Comparison of ENCODE assay signal across 8 cellular contexts in the genomic region with DNA sequence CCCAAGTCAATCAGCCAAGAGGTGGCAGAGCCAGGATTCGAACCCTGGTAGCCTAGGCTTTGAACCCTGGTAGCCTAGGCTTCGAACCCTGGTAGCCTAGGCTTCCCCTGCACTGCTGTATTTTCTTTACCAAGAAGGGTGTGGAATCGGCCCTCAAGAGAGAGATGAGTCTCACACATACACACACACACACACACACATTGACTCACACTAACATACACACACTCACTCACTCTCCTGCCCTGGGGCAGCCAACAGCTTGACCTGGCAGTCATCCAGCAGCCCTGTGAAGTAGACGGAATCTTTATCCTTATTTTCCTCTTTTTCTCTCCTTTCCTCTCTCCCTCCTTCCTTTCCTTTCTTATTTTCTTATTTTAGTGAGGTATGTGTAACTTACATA. TPM values are rescaled to one million over a fixed set of nuclear protein-coding genes. Genes with fewer than 3 reads are reported as not detected.
DNase-seq lines count a peak whose midpoint lies in the region; ATAC-seq and TF ChIP-seq lines count a peak whose summit lies in the region.

No MANE protein-coding gene starts in this region.

- no peak overlapping the region for H3K4me3 Mint-ChIP-seq in GM23338

- peak overlapping the region; percentile 82 for H3K27ac ChIP-seq in C4-2B
- H3K27ac ChIP-seq in PC-9 = peak overlapping the region; percentile 99
- H3K27ac ChIP-seq in parathyroid adenoma = peak overlapping the region; percentile 89
- H3K27ac ChIP-seq in GM23338 (ENCODE audit: low read depth) = no peak overlapping the region

- no peaks in the 10 kb centered on the region for H3K27me3 ChIP-seq in PC-9 (ENCODE audit: insufficient read depth, low read depth)
- H3K27me3 ChIP-seq in parathyroid adenoma (ENCODE audit: control insufficient read depth, insufficient read depth, low read length) = no peaks in the 10 kb centered on the region
- H3K27me3 ChIP-seq in GM23338 (ENCODE audit: insufficient read depth) = no peaks in the 10 kb centered on the region

- H3K4me2 ChIP-seq in PC-9 = peak overlapping the region; percentile 74
- H3K4me2 ChIP-seq in parathyroid adenoma (ENCODE audit: low read length) = no peak overlapping the region
- H3K4me2 ChIP-seq in GM23338 = no peak overlapping the region

- H3K9me2 ChIP-seq in PC-9 (ENCODE audit: insufficient read depth) = no peaks in the 10 kb centered on the region
- H3K9me2 ChIP-seq in GM23338 (ENCODE audit: insufficient read depth) = no peaks in the 10 kb centered on the region

- DNase-seq in PC-9 (peak; percentile 72 to 80), fibroblast of gingiva (ENCODE audit: low read depth) (peak; percentile 89), GM23338 (ENCODE audit: low spot score) (no peak)

- ATAC-seq in GM23338 (no peak), HG02973 (IDR thresholded peaks at IDR 0.05; ENCODE audit: unreplicated experiment) (no peak), HG03442 (IDR thresholded peaks at IDR 0.05; ENCODE audit: unreplicated experiment) (no peak), GM18519 (IDR thresholded peaks at IDR 0.05; ENCODE audit: low FRiP score, unreplicated experiment) (no peak)

- H3K4me1 Mint-ChIP-seq in GM23338 = peaks cover 30% of the 10 kb centered on the region

- H3K4me3 ChIP-seq in PC-9 (peak overlapping the region; percentile 27; the same call in 1 of the 2 replicates), parathyroid adenoma (ENCODE audit: low read depth, low read length) (no peak overlapping the region), GM23338 (no peak overlapping the region)

- POLR2A ChIA-PET in PC-9 (lab: Charles Lee; ENCODE audit: unreplicated experiment) = interaction anchor here (0.6 to 1.4 kb wide), 2 partner anchors 139 to 177 kb away, joined by 3 to 9 read pairs; no protein-coding TSS in a partner anchor

- H3K36me3 ChIP-seq in PC-9 (ENCODE audit: low read depth) (no peaks in the 10 kb centered on the region), parathyroid adenoma (ENCODE audit: control insufficient read depth, insufficient read depth, low read length) (no peaks in the 10 kb centered on the region), GM23338 (ENCODE audit: insufficient read depth) (no peaks in the 10 kb centered on the region; the same call in 1 of the 2 replicates)

- H3K9me3 Mint-ChIP-seq in GM23338 = no peaks in the 10 kb centered on the region

- TF ChIP-seq CTCF in C4-2B (conservative IDR thresholded peaks at IDR 0.05) (no peak), PC-9 (conservative IDR thresholded peaks at IDR 0.05) (no peak), parathyroid adenoma (IDR thresholded peaks at IDR 0.05) (no peak), GM23338 (conservative IDR thresholded peaks at IDR 0.05; ENCODE audit: low read depth in 2 of 2) (no peak)

- H3K4me1 ChIP-seq in PC-9 (replicated peaks; ENCODE audit: insufficient read depth) (peaks cover 51% of the 10 kb centered on the region), parathyroid adenoma (peaks cover 18% of the 10 kb centered on the region), GM23338 (ENCODE audit: insufficient read depth) (peaks cover 8% of the 10 kb centered on the region; the same call in 1 of the 2 replicates)

- H3K9me3 ChIP-seq in PC-9 (ENCODE audit: insufficient read depth, low read depth) (no peaks in the 10 kb centered on the region), parathyroid adenoma (ENCODE audit: control insufficient read depth, low read length) (no peaks in the 10 kb centered on the region)

- H3K9ac ChIP-seq in parathyroid adenoma = no peak overlapping the region

- H3K79me2 ChIP-seq in PC-9 (ENCODE audit: low read depth) (peaks cover 8% of the 10 kb centered on the region; the same call in 1 of the 2 replicates), parathyroid adenoma (peaks cover 5% of the 10 kb centered on the region), GM23338 (replicated peaks; ENCODE audit: insufficient read depth) (no peaks in the 10 kb centered on the region)

- H3K36me3 Mint-ChIP-seq in GM23338 (ENCODE audit: low read depth) = peaks cover 27% of the 10 kb centered on the region

- intact Hi-C loops in PC-9 (cut with micrococcal nuclease; ENCODE audit: unreplicated experiment) = loop anchor here (1.0 to 2.0 kb wide), 8 partner anchors 28 to 170 kb away; a partner anchor contains a TSS

- no TSS peak for BruUV-seq in PC-9 (replicated peaks; lab: Mats Ljungman, UMichigan)

- H4K20me1 ChIP-seq in PC-9 (ENCODE audit: insufficient read depth) (no peaks in the 10 kb centered on the region), GM23338 (replicated peaks; ENCODE audit: insufficient read depth) (peaks cover 3% of the 10 kb centered on the region; the same call in 1 of the 2 replicates)

- H3F3A ChIP-seq in PC-9 (ENCODE audit: insufficient read depth, low read depth) (peaks cover 55% of the 10 kb centered on the region), GM23338 (replicated peaks; ENCODE audit: low read depth) (0 out of 2 replicates have a peak, but pooled peaks cover 4% of the 10 kb centered on the region)

- H3K27ac Mint-ChIP-seq in GM23338 = no peak overlapping the region

- CTCF ChIA-PET in PC-9 (lab: Charles Lee) = interaction anchor here (1.8 kb wide), 1 partner anchor 189 kb away, joined by 10 read pairs; no protein-coding TSS in a partner anchor

- H3K27me3 Mint-ChIP-seq in GM23338 (ENCODE audit: insufficient read depth, low read depth, poor library complexity) = peaks cover 5% of the 10 kb centered on the region

- H2AFZ ChIP-seq in PC-9 (no peak overlapping the region), parathyroid adenoma (no peak overlapping the region), GM23338 (no peak overlapping the region)

TF ChIP-seq in GM23338, 12 proteins besides CTCF, POLR2A, EP300 and RAD21 (continues in another document):
- TF ChIP-seq EZH2phosphoT487 (IDR thresholded peaks at IDR 0.05; ENCODE audit: unreplicated experiment) = no peak
- TF ChIP-seq EZH2 (IDR thresholded peaks at IDR 0.05; ENCODE audit: low read depth, unreplicated experiment) = no peak
- TF ChIP-seq, protein P1, sequence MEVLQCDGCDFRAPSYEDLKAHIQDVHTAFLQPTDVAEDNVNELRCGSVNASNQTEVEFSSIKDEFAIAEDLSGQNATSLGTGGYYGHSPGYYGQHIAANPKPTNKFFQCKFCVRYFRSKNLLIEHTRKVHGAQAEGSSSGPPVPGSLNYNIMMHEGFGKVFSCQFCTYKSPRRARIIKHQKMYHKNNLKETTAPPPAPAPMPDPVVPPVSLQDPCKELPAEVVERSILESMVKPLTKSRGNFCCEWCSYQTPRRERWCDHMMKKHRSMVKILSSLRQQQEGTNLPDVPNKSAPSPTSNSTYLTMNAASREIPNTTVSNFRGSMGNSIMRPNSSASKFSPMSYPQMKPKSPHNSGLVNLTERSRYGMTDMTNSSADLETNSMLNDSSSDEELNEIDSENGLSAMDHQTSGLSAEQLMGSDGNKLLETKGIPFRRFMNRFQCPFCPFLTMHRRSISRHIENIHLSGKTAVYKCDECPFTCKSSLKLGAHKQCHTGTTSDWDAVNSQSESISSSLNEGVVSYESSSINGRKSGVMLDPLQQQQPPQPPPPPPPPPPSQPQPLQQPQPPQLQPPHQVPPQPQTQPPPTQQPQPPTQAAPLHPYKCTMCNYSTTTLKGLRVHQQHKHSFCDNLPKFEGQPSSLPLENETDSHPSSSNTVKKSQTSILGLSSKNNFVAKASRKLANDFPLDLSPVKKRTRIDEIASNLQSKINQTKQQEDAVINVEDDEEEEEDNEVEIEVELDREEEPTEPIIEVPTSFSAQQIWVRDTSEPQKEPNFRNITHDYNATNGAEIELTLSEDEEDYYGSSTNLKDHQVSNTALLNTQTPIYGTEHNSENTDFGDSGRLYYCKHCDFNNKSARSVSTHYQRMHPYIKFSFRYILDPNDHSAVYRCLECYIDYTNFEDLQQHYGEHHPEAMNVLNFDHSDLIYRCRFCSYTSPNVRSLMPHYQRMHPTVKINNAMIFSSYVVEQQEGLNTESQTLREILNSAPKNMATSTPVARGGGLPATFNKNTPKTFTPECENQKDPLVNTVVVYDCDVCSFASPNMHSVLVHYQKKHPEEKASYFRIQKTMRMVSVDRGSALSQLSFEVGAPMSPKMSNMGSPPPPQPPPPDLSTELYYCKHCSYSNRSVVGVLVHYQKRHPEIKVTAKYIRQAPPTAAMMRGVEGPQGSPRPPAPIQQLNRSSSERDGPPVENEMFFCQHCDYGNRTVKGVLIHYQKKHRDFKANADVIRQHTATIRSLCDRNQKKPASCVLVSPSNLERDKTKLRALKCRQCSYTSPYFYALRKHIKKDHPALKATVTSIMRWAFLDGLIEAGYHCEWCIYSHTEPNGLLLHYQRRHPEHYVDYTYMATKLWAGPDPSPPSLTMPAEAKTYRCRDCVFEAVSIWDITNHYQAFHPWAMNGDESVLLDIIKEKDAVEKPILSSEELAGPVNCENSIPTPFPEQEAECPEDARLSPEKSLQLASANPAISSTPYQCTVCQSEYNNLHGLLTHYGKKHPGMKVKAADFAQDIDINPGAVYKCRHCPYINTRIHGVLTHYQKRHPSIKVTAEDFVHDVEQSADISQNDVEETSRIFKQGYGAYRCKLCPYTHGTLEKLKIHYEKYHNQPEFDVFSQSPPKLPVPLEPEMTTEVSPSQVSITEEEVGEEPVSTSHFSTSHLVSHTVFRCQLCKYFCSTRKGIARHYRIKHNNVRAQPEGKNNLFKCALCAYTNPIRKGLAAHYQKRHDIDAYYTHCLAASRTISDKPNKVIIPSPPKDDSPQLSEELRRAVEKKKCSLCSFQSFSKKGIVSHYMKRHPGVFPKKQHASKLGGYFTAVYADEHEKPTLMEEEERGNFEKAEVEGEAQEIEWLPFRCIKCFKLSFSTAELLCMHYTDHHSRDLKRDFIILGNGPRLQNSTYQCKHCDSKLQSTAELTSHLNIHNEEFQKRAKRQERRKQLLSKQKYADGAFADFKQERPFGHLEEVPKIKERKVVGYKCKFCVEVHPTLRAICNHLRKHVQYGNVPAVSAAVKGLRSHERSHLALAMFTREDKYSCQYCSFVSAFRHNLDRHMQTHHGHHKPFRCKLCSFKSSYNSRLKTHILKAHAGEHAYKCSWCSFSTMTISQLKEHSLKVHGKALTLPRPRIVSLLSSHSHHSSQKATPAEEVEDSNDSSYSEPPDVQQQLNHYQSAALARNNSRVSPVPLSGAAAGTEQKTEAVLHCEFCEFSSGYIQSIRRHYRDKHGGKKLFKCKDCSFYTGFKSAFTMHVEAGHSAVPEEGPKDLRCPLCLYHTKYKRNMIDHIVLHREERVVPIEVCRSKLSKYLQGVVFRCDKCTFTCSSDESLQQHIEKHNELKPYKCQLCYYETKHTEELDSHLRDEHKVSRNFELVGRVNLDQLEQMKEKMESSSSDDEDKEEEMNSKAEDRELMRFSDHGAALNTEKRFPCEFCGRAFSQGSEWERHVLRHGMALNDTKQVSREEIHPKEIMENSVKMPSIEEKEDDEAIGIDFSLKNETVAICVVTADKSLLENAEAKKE (CRISPR knock-in tag; IDR thresholded peaks at IDR 0.05) = no peak
- no peak for TF ChIP-seq NANOG (IDR thresholded peaks at IDR 0.05; ENCODE audit: borderline replicate concordance)
- TF ChIP-seq POLR2AphosphoS5 (IDR thresholded peaks at IDR 0.05; ENCODE audit: low read depth) = no peak
- TF ChIP-seq ZNF331 (CRISPR knock-in tag; IDR thresholded peaks at IDR 0.05; ENCODE audit: low read depth) = no peak
- no peak for TF ChIP-seq CREB1 (CRISPR knock-in tag; IDR thresholded peaks at IDR 0.05; ENCODE audit: low read depth)

RNA-seq across cellular contexts. Expression of a gene that starts 55.4 kb away (rescaled TPM):
- total RNA-seq in PC-9 (2021) = 54.4 and 87.1 TPM in 2 replicates
- total RNA-seq in GM23338 (2014; rRNA removed; shearing (Covaris generic)) = 30.9 and 69.2 TPM in 2 replicates
- 148 and 160 TPM in 2 replicates for polyA plus RNA-seq in GM23338 (2016; fragmentation: Nextera tagmentation; extraction: Ambion mirVana)
